In the genomic region with DNA sequence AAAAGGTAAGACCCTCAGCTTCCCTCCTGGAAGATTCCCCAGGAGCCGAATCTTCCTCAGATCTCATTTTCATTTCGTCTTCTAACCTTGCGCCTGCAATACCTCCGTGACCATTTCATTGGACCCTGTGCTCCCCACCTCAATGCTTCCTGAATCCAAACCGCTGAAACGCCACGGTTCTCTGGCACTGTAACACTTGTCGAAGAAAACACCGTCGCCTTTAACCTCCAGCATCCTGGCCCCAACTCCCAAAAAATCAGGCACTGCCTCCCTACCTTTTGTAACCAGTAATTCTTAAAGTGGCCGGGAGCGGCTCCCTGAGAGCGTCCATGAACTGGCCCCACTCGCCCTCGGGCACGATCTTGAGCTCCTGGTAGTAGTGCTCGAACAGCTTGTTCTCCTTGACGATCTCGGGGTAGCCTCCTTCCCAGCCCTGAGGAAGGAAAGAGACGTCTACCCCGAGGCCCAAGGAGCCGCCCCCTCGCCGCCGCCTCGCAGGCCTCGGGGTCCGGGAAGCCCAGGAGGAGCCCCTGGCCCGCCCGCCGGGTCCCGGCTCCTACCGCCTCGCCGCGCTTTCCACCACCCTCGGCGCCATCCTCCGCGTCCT, we compare ENCODE assay signal across 1 cellular context.
TF ChIP-seq lines count a peak whose summit lies in the region.

No MANE protein-coding gene starts in this region.

TF ChIP-seq in GM23338, 12 proteins besides CTCF, POLR2A, EP300 and RAD21 (continued from another document):
- TF ChIP-seq, protein P1, sequence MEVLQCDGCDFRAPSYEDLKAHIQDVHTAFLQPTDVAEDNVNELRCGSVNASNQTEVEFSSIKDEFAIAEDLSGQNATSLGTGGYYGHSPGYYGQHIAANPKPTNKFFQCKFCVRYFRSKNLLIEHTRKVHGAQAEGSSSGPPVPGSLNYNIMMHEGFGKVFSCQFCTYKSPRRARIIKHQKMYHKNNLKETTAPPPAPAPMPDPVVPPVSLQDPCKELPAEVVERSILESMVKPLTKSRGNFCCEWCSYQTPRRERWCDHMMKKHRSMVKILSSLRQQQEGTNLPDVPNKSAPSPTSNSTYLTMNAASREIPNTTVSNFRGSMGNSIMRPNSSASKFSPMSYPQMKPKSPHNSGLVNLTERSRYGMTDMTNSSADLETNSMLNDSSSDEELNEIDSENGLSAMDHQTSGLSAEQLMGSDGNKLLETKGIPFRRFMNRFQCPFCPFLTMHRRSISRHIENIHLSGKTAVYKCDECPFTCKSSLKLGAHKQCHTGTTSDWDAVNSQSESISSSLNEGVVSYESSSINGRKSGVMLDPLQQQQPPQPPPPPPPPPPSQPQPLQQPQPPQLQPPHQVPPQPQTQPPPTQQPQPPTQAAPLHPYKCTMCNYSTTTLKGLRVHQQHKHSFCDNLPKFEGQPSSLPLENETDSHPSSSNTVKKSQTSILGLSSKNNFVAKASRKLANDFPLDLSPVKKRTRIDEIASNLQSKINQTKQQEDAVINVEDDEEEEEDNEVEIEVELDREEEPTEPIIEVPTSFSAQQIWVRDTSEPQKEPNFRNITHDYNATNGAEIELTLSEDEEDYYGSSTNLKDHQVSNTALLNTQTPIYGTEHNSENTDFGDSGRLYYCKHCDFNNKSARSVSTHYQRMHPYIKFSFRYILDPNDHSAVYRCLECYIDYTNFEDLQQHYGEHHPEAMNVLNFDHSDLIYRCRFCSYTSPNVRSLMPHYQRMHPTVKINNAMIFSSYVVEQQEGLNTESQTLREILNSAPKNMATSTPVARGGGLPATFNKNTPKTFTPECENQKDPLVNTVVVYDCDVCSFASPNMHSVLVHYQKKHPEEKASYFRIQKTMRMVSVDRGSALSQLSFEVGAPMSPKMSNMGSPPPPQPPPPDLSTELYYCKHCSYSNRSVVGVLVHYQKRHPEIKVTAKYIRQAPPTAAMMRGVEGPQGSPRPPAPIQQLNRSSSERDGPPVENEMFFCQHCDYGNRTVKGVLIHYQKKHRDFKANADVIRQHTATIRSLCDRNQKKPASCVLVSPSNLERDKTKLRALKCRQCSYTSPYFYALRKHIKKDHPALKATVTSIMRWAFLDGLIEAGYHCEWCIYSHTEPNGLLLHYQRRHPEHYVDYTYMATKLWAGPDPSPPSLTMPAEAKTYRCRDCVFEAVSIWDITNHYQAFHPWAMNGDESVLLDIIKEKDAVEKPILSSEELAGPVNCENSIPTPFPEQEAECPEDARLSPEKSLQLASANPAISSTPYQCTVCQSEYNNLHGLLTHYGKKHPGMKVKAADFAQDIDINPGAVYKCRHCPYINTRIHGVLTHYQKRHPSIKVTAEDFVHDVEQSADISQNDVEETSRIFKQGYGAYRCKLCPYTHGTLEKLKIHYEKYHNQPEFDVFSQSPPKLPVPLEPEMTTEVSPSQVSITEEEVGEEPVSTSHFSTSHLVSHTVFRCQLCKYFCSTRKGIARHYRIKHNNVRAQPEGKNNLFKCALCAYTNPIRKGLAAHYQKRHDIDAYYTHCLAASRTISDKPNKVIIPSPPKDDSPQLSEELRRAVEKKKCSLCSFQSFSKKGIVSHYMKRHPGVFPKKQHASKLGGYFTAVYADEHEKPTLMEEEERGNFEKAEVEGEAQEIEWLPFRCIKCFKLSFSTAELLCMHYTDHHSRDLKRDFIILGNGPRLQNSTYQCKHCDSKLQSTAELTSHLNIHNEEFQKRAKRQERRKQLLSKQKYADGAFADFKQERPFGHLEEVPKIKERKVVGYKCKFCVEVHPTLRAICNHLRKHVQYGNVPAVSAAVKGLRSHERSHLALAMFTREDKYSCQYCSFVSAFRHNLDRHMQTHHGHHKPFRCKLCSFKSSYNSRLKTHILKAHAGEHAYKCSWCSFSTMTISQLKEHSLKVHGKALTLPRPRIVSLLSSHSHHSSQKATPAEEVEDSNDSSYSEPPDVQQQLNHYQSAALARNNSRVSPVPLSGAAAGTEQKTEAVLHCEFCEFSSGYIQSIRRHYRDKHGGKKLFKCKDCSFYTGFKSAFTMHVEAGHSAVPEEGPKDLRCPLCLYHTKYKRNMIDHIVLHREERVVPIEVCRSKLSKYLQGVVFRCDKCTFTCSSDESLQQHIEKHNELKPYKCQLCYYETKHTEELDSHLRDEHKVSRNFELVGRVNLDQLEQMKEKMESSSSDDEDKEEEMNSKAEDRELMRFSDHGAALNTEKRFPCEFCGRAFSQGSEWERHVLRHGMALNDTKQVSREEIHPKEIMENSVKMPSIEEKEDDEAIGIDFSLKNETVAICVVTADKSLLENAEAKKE (CRISPR knock-in tag; IDR thresholded peaks at IDR 0.05), result no peak
- TF ChIP-seq NANOG (IDR thresholded peaks at IDR 0.05; ENCODE audit: borderline replicate concordance) (no peak), EZH2 (IDR thresholded peaks at IDR 0.05; ENCODE audit: low read depth, unreplicated experiment) (no peak), CREB1 (CRISPR knock-in tag; IDR thresholded peaks at IDR 0.05; ENCODE audit: low read depth) (no peak), JUNB (IDR thresholded peaks at IDR 0.05; ENCODE audit: unreplicated experiment) (no peak), POLR2AphosphoS5 (IDR thresholded peaks at IDR 0.05; ENCODE audit: low read depth) (no peak), ZNF331 (CRISPR knock-in tag; IDR thresholded peaks at IDR 0.05; ENCODE audit: low read depth) (no peak), ZNF114 (CRISPR knock-in tag; IDR thresholded peaks at IDR 0.05) (no peak), STAT1 (IDR thresholded peaks at IDR 0.05; ENCODE audit: unreplicated experiment) (no peak)
- TF ChIP-seq, protein P2, sequence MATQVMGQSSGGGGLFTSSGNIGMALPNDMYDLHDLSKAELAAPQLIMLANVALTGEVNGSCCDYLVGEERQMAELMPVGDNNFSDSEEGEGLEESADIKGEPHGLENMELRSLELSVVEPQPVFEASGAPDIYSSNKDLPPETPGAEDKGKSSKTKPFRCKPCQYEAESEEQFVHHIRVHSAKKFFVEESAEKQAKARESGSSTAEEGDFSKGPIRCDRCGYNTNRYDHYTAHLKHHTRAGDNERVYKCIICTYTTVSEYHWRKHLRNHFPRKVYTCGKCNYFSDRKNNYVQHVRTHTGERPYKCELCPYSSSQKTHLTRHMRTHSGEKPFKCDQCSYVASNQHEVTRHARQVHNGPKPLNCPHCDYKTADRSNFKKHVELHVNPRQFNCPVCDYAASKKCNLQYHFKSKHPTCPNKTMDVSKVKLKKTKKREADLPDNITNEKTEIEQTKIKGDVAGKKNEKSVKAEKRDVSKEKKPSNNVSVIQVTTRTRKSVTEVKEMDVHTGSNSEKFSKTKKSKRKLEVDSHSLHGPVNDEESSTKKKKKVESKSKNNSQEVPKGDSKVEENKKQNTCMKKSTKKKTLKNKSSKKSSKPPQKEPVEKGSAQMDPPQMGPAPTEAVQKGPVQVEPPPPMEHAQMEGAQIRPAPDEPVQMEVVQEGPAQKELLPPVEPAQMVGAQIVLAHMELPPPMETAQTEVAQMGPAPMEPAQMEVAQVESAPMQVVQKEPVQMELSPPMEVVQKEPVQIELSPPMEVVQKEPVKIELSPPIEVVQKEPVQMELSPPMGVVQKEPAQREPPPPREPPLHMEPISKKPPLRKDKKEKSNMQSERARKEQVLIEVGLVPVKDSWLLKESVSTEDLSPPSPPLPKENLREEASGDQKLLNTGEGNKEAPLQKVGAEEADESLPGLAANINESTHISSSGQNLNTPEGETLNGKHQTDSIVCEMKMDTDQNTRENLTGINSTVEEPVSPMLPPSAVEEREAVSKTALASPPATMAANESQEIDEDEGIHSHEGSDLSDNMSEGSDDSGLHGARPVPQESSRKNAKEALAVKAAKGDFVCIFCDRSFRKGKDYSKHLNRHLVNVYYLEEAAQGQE (IDR thresholded peaks at IDR 0.05; ENCODE audit: unreplicated experiment), result no peak
- TF ChIP-seq, protein P3, sequence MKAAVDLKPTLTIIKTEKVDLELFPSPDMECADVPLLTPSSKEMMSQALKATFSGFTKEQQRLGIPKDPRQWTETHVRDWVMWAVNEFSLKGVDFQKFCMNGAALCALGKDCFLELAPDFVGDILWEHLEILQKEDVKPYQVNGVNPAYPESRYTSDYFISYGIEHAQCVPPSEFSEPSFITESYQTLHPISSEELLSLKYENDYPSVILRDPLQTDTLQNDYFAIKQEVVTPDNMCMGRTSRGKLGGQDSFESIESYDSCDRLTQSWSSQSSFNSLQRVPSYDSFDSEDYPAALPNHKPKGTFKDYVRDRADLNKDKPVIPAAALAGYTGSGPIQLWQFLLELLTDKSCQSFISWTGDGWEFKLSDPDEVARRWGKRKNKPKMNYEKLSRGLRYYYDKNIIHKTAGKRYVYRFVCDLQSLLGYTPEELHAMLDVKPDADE (IDR thresholded peaks at IDR 0.05), result no peak
TF ChIP-seq in GM23338: peak in this region for 0.
